In genomic region chr14:30610719-30611388, GRCh38 we compare ENCODE assay signal across 1 cellular context.
TF ChIP-seq lines count a peak whose summit lies in the region.

No MANE protein-coding gene starts in this region.

TF ChIP-seq in HepG2, 621 proteins besides CTCF, POLR2A, EP300 and RAD21 (continued from another document and continues in another):
- no peak for TF ChIP-seq HNF1A (IDR thresholded peaks at IDR 0.05; ENCODE audit: low read depth)
- TF ChIP-seq HNF1A (CRISPR knock-in tag; IDR thresholded peaks at IDR 0.05; ENCODE audit: borderline replicate concordance): 0 out of 2 replicates have a peak, but pooled peaks have one; percentile 13
- TF ChIP-seq ZFP36L1 (CRISPR knock-in tag; IDR thresholded peaks at IDR 0.05): no peak
- TF ChIP-seq ZNF18 (CRISPR knock-in tag; IDR thresholded peaks at IDR 0.05; ENCODE audit: insufficient replicate concordance): peak; percentile 9
- no peak for TF ChIP-seq ZNF260 (CRISPR knock-in tag; IDR thresholded peaks at IDR 0.05; ENCODE audit: borderline replicate concordance, low read depth)
- no peak for TF ChIP-seq ZNF75D (CRISPR knock-in tag; IDR thresholded peaks at IDR 0.05; ENCODE audit: borderline replicate concordance)
- TF ChIP-seq ATF4 (CRISPR knock-in tag; IDR thresholded peaks at IDR 0.05): peak in 1 of 2 experiments; percentile 43; a peak in 1 of 4 replicates
- TF ChIP-seq ZNF652 (CRISPR knock-in tag; IDR thresholded peaks at IDR 0.05; ENCODE audit: borderline replicate concordance, low read depth): no peak
- TF ChIP-seq PCBP2 (optimal IDR thresholded peaks at IDR 0.05; ENCODE audit: low read depth, low read length, poor library complexity, severe bottlenecking): no peak
- no peak for TF ChIP-seq GFI1 (CRISPR knock-in tag; IDR thresholded peaks at IDR 0.05; ENCODE audit: borderline replicate concordance)
- TF ChIP-seq ZNF503 (CRISPR knock-in tag; IDR thresholded peaks at IDR 0.05): no peak
- no peak for TF ChIP-seq ZNF235 (CRISPR knock-in tag; IDR thresholded peaks at IDR 0.05; ENCODE audit: borderline replicate concordance)
- TF ChIP-seq ATM (IDR thresholded peaks at IDR 0.05; ENCODE audit: borderline replicate concordance): no peak
- TF ChIP-seq ZMYM2 (CRISPR knock-in tag; IDR thresholded peaks at IDR 0.05): no peak
- no peak for TF ChIP-seq FOXA1 (IDR thresholded peaks at IDR 0.05)
- TF ChIP-seq FOXA1 (CRISPR knock-in tag; IDR thresholded peaks at IDR 0.05): no peak
- no peak for TF ChIP-seq NFATC3 (CRISPR knock-in tag; IDR thresholded peaks at IDR 0.05)
- no peak for TF ChIP-seq MYPOP (CRISPR knock-in tag; IDR thresholded peaks at IDR 0.05)
- TF ChIP-seq ZC3H4 (CRISPR knock-in tag; IDR thresholded peaks at IDR 0.05; ENCODE audit: borderline replicate concordance): no peak
- no peak for TF ChIP-seq ZBTB34 (CRISPR knock-in tag; IDR thresholded peaks at IDR 0.05)
- peak; percentile 31; the same call in 1 of the 2 replicates for TF ChIP-seq POGZ (CRISPR knock-in tag; IDR thresholded peaks at IDR 0.05)
- TF ChIP-seq CHCHD3 (CRISPR knock-in tag; IDR thresholded peaks at IDR 0.05): no peak
- TF ChIP-seq TCF12 (IDR thresholded peaks at IDR 0.05): no peak
- no peak for TF ChIP-seq TCF12 (CRISPR knock-in tag; IDR thresholded peaks at IDR 0.05)
- TF ChIP-seq JUND (CRISPR knock-in tag; IDR thresholded peaks at IDR 0.05): no peak
- TF ChIP-seq YEATS4 (CRISPR knock-in tag; IDR thresholded peaks at IDR 0.05; ENCODE audit: borderline replicate concordance): no peak
- no peak for TF ChIP-seq REPIN1 (CRISPR knock-in tag; IDR thresholded peaks at IDR 0.05; ENCODE audit: borderline replicate concordance, low read depth)
- no peak for TF ChIP-seq DMAP1 (CRISPR knock-in tag; IDR thresholded peaks at IDR 0.05)
- TF ChIP-seq SATB2 (CRISPR knock-in tag; IDR thresholded peaks at IDR 0.05): no peak
- TF ChIP-seq HNRNPLL (IDR thresholded peaks at IDR 0.05; ENCODE audit: low read depth, low read length, poor library complexity, severe bottlenecking): no peak
- TF ChIP-seq NR1H2 (CRISPR knock-in tag; IDR thresholded peaks at IDR 0.05; ENCODE audit: borderline replicate concordance, low read depth): no peak
- TF ChIP-seq ZNF543 (CRISPR knock-in tag; IDR thresholded peaks at IDR 0.05): no peak
- TF ChIP-seq EHMT2 (IDR thresholded peaks at IDR 0.05; ENCODE audit: borderline replicate concordance, low read depth, low read length): no peak
- TF ChIP-seq SRSF9 (IDR thresholded peaks at IDR 0.05; ENCODE audit: borderline replicate concordance, insufficient read depth, low read depth, low read length, poor library complexity, severe bottlenecking): no peak
- TF ChIP-seq ELF3 (CRISPR knock-in tag; IDR thresholded peaks at IDR 0.05): peak; percentile 28; the same call in 1 of the 2 replicates
- no peak for TF ChIP-seq ATF6 (CRISPR knock-in tag; conservative IDR thresholded peaks at IDR 0.05)
- no peak for TF ChIP-seq ZNF639 (CRISPR knock-in tag; conservative IDR thresholded peaks at IDR 0.05)
- no peak for TF ChIP-seq ZSCAN31 (CRISPR knock-in tag; IDR thresholded peaks at IDR 0.05; ENCODE audit: low read depth)
- no peak for TF ChIP-seq ZXDC (CRISPR knock-in tag; IDR thresholded peaks at IDR 0.05)
- TF ChIP-seq MLXIP (CRISPR knock-in tag; IDR thresholded peaks at IDR 0.05; ENCODE audit: borderline replicate concordance): no peak
- no peak for TF ChIP-seq HOXA7 (CRISPR knock-in tag; IDR thresholded peaks at IDR 0.05)
